1 cellular context compared by ENCODE assay signal in the genomic region with DNA sequence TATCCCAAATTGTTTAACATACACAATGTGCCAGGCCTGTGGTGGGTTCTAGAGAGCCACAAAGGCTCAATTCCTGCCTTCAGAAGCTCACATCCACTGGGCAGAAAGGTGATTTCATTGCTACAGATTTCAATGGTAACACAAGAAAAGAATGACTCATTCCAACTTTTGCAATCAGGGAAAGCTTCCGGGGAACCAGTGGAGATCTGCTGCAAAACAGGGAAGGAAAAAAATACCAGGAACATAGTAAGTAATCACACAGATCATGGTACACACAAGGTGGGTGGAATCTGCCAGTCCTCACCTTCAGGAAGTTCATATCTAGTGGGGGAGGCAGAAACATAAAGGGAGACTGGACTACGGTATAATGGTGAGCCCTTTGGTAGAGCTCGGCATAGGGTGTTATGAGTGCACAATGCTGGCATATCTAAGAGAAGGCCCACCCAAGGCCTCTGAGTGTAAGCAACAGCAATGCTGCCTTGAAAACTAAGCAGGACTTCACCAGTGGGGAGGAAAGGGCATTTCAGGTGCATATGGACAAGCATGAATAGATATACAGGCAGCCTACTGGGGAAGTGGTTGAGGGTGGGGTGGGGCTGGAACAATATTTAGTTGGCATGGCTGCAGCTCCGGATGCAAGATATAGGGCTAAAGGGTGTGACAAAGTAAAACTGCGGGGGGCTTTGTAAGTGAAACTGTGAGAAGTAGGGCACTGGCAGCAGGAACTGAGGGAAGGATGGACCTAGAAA.
A peak's percentile ranks its signal among the peaks of the same experiment; 100 is the strongest.
TF ChIP-seq lines count a peak whose summit lies in the region.

No MANE protein-coding gene starts in this region.

TF ChIP-seq in HepG2, 621 proteins besides CTCF, POLR2A, EP300 and RAD21 (continued from another document):
- TF ChIP-seq GABPA (IDR thresholded peaks at IDR 0.05; ENCODE audit: low read depth, low read length), result no peak
- TF ChIP-seq GABPA (CRISPR knock-in tag; IDR thresholded peaks at IDR 0.05; ENCODE audit: low read depth), result peak; percentile 24; the same call in 1 of the 2 replicates
TF ChIP-seq in HepG2: peak in this region for 2.
